ENCODE assay signal across 1 cellular context in the genomic region with DNA sequence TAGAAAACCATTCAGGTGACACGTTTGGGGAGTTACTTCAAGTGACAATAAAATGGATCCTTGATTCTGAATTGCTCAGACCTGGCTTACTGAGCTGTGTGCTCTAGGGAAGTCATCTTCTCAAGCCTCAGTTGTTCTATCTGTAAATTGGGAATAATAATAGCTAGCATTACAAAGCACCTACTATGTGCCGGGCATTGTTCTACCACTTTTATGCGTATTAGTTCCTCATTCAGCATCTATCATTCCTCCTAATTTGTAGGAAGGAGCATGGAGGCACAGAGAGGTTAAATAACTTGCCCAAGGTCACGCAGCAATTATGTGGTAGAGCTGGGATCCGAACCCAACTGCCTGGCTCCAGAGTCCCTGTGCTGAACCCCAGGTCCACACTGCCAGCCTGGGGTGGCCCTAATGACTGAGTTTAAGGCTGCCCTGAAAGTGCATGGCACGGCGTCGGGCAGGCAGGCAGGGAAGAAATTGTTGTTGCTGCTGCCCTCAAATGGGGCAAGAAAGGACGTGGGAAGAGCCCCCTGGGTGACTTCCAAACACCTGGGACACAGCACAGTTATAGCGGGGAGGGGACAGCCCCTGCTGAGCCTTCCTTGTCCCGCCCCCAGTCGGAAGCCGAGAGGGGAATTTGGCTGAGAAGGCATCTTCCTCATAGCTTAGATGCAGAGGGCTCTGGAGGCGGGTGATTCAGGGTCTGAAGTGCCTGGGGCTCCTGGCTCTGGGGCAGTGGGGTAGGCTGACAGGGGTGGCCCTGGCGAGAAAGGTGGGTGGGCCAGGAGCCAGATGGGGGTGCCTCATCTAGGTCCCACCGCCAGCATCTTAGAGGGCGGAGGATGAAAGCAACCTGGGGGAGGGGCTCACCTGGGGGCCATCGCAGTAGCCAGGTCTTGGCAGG.
TF ChIP-seq lines count a peak whose summit lies in the region.

No MANE protein-coding gene starts in this region.

TF ChIP-seq in K562, 482 proteins besides CTCF, POLR2A, EP300 and RAD21 (continued from another document and continues in another):
- TF ChIP-seq, protein P1, sequence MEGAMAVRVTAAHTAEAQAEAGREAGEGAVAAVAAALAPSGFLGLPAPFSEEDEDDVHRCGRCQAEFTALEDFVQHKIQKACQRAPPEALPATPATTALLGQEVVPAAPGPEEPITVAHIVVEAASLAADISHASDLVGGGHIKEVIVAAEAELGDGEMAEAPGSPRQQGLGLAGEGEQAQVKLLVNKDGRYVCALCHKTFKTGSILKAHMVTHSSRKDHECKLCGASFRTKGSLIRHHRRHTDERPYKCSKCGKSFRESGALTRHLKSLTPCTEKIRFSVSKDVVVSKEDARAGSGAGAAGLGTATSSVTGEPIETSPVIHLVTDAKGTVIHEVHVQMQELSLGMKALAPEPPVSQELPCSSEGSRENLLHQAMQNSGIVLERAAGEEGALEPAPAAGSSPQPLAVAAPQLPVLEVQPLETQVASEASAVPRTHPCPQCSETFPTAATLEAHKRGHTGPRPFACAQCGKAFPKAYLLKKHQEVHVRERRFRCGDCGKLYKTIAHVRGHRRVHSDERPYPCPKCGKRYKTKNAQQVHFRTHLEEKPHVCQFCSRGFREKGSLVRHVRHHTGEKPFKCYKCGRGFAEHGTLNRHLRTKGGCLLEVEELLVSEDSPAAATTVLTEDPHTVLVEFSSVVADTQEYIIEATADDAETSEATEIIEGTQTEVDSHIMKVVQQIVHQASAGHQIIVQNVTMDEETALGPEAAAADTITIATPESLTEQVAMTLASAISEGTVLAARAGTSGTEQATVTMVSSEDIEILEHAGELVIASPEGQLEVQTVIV (CRISPR knock-in tag; IDR thresholded peaks at IDR 0.05; ENCODE audit: borderline replicate concordance): no peak
- TF ChIP-seq PRPF4 (IDR thresholded peaks at IDR 0.05; ENCODE audit: insufficient read depth, low read depth, low read length, poor library complexity, severe bottlenecking) (no peak), ZNF551 (CRISPR knock-in tag; IDR thresholded peaks at IDR 0.05) (no peak), ZNF79 (CRISPR knock-in tag; IDR thresholded peaks at IDR 0.05; ENCODE audit: low read depth) (no peak), POLR2AphosphoS2 (IDR thresholded peaks at IDR 0.05; ENCODE audit: low read length) (no peak), RFX5 (IDR thresholded peaks at IDR 0.05; ENCODE audit: low read depth, low read length) (no peak), DACH1 (IDR thresholded peaks at IDR 0.05; ENCODE audit: partially characterized antibody) (no peak), RBM25 (IDR thresholded peaks at IDR 0.05; ENCODE audit: low read depth, low read length, severe bottlenecking) (peak; percentile 74), SMC3 (conservative IDR thresholded peaks at IDR 0.05; ENCODE audit: insufficient read depth, low read depth, low read length) (no peak), ZKSCAN1 (IDR thresholded peaks at IDR 0.05; ENCODE audit: low read depth, low read length) (peak; percentile 96), BCOR (IDR thresholded peaks at IDR 0.05) (peak; percentile 57; the same call in 1 of the 2 replicates), BRD9 (IDR thresholded peaks at IDR 0.05; ENCODE audit: low read depth, partially characterized antibody) (no peak), ZBTB17 (CRISPR knock-in tag; IDR thresholded peaks at IDR 0.05) (no peak), ZNF507 (tag; conservative IDR thresholded peaks at IDR 0.05) (no peak), SP1 (CRISPR knock-in tag; IDR thresholded peaks at IDR 0.05) (0 out of 2 replicates have a peak, but pooled peaks have one; percentile 24)
- TF ChIP-seq, protein P2, sequence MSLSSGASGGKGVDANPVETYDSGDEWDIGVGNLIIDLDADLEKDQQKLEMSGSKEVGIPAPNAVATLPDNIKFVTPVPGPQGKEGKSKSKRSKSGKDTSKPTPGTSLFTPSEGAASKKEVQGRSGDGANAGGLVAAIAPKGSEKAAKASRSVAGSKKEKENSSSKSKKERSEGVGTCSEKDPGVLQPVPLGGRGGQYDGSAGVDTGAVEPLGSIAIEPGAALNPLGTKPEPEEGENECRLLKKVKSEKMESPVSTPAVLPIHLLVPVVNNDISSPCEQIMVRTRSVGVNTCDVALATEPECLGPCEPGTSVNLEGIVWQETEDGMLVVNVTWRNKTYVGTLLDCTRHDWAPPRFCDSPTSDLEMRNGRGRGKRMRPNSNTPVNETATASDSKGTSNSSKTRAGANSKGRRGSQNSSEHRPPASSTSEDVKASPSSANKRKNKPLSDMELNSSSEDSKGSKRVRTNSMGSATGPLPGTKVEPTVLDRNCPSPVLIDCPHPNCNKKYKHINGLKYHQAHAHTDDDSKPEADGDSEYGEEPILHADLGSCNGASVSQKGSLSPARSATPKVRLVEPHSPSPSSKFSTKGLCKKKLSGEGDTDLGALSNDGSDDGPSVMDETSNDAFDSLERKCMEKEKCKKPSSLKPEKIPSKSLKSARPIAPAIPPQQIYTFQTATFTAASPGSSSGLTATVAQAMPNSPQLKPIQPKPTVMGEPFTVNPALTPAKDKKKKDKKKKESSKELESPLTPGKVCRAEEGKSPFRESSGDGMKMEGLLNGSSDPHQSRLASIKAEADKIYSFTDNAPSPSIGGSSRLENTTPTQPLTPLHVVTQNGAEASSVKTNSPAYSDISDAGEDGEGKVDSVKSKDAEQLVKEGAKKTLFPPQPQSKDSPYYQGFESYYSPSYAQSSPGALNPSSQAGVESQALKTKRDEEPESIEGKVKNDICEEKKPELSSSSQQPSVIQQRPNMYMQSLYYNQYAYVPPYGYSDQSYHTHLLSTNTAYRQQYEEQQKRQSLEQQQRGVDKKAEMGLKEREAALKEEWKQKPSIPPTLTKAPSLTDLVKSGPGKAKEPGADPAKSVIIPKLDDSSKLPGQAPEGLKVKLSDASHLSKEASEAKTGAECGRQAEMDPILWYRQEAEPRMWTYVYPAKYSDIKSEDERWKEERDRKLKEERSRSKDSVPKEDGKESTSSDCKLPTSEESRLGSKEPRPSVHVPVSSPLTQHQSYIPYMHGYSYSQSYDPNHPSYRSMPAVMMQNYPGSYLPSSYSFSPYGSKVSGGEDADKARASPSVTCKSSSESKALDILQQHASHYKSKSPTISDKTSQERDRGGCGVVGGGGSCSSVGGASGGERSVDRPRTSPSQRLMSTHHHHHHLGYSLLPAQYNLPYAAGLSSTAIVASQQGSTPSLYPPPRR (CRISPR knock-in tag; IDR thresholded peaks at IDR 0.05; ENCODE audit: borderline replicate concordance): no peak
- TF ChIP-seq, protein P3, sequence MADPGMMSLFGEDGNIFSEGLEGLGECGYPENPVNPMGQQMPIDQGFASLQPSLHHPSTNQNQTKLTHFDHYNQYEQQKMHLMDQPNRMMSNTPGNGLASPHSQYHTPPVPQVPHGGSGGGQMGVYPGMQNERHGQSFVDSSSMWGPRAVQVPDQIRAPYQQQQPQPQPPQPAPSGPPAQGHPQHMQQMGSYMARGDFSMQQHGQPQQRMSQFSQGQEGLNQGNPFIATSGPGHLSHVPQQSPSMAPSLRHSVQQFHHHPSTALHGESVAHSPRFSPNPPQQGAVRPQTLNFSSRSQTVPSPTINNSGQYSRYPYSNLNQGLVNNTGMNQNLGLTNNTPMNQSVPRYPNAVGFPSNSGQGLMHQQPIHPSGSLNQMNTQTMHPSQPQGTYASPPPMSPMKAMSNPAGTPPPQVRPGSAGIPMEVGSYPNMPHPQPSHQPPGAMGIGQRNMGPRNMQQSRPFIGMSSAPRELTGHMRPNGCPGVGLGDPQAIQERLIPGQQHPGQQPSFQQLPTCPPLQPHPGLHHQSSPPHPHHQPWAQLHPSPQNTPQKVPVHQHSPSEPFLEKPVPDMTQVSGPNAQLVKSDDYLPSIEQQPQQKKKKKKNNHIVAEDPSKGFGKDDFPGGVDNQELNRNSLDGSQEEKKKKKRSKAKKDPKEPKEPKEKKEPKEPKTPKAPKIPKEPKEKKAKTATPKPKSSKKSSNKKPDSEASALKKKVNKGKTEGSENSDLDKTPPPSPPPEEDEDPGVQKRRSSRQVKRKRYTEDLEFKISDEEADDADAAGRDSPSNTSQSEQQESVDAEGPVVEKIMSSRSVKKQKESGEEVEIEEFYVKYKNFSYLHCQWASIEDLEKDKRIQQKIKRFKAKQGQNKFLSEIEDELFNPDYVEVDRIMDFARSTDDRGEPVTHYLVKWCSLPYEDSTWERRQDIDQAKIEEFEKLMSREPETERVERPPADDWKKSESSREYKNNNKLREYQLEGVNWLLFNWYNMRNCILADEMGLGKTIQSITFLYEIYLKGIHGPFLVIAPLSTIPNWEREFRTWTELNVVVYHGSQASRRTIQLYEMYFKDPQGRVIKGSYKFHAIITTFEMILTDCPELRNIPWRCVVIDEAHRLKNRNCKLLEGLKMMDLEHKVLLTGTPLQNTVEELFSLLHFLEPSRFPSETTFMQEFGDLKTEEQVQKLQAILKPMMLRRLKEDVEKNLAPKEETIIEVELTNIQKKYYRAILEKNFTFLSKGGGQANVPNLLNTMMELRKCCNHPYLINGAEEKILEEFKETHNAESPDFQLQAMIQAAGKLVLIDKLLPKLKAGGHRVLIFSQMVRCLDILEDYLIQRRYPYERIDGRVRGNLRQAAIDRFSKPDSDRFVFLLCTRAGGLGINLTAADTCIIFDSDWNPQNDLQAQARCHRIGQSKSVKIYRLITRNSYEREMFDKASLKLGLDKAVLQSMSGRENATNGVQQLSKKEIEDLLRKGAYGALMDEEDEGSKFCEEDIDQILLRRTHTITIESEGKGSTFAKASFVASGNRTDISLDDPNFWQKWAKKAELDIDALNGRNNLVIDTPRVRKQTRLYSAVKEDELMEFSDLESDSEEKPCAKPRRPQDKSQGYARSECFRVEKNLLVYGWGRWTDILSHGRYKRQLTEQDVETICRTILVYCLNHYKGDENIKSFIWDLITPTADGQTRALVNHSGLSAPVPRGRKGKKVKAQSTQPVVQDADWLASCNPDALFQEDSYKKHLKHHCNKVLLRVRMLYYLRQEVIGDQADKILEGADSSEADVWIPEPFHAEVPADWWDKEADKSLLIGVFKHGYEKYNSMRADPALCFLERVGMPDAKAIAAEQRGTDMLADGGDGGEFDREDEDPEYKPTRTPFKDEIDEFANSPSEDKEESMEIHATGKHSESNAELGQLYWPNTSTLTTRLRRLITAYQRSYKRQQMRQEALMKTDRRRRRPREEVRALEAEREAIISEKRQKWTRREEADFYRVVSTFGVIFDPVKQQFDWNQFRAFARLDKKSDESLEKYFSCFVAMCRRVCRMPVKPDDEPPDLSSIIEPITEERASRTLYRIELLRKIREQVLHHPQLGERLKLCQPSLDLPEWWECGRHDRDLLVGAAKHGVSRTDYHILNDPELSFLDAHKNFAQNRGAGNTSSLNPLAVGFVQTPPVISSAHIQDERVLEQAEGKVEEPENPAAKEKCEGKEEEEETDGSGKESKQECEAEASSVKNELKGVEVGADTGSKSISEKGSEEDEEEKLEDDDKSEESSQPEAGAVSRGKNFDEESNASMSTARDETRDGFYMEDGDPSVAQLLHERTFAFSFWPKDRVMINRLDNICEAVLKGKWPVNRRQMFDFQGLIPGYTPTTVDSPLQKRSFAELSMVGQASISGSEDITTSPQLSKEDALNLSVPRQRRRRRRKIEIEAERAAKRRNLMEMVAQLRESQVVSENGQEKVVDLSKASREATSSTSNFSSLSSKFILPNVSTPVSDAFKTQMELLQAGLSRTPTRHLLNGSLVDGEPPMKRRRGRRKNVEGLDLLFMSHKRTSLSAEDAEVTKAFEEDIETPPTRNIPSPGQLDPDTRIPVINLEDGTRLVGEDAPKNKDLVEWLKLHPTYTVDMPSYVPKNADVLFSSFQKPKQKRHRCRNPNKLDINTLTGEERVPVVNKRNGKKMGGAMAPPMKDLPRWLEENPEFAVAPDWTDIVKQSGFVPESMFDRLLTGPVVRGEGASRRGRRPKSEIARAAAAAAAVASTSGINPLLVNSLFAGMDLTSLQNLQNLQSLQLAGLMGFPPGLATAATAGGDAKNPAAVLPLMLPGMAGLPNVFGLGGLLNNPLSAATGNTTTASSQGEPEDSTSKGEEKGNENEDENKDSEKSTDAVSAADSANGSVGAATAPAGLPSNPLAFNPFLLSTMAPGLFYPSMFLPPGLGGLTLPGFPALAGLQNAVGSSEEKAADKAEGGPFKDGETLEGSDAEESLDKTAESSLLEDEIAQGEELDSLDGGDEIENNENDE (IDR thresholded peaks at IDR 0.05; ENCODE audit: low read depth, low read length): no peak
- TF ChIP-seq, protein P4, sequence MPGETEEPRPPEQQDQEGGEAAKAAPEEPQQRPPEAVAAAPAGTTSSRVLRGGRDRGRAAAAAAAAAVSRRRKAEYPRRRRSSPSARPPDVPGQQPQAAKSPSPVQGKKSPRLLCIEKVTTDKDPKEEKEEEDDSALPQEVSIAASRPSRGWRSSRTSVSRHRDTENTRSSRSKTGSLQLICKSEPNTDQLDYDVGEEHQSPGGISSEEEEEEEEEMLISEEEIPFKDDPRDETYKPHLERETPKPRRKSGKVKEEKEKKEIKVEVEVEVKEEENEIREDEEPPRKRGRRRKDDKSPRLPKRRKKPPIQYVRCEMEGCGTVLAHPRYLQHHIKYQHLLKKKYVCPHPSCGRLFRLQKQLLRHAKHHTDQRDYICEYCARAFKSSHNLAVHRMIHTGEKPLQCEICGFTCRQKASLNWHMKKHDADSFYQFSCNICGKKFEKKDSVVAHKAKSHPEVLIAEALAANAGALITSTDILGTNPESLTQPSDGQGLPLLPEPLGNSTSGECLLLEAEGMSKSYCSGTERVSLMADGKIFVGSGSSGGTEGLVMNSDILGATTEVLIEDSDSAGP (CRISPR knock-in tag; IDR thresholded peaks at IDR 0.05): no peak
- TF ChIP-seq, protein P5, sequence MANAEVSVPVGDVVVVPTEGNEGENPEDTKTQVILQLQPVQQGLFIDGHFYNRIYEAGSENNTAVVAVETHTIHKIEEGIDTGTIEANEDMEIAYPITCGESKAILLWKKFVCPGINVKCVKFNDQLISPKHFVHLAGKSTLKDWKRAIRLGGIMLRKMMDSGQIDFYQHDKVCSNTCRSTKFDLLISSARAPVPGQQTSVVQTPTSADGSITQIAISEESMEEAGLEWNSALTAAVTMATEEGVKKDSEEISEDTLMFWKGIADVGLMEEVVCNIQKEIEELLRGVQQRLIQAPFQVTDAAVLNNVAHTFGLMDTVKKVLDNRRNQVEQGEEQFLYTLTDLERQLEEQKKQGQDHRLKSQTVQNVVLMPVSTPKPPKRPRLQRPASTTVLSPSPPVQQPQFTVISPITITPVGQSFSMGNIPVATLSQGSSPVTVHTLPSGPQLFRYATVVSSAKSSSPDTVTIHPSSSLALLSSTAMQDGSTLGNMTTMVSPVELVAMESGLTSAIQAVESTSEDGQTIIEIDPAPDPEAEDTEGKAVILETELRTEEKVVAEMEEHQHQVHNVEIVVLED (CRISPR knock-in tag; IDR thresholded peaks at IDR 0.05): no peak
- TF ChIP-seq, protein P6, sequence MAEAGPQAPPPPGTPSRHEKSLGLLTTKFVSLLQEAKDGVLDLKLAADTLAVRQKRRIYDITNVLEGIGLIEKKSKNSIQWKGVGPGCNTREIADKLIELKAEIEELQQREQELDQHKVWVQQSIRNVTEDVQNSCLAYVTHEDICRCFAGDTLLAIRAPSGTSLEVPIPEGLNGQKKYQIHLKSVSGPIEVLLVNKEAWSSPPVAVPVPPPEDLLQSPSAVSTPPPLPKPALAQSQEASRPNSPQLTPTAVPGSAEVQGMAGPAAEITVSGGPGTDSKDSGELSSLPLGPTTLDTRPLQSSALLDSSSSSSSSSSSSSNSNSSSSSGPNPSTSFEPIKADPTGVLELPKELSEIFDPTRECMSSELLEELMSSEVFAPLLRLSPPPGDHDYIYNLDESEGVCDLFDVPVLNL (CRISPR knock-in tag; IDR thresholded peaks at IDR 0.05; ENCODE audit: low read depth): no peak
